In genomic region chr16:47375423-47375822, GRCh38 we compare ENCODE assay signal across 15 cellular contexts.
"Had no signal": no experiment of that assay in that cellular context is flagged by ENCODE, and none has a peak within 500 bp of the region (broad histone marks: within the 10 kb centered on the region; RNA-seq: fewer than 3 reads in every experiment).

No MANE protein-coding gene starts in this region.

- ATAC-seq: activated naive CD4-positive, alpha-beta T cell treated with anti-CD3 and anti-CD28 coated beads, Interleukin-2, amount 50 U/mL, for 72 hours; foreskin keratinocyte; heart left ventricle; left ventricle myocardium superior had no signal

- H3K4me3 Mint-ChIP-seq: neural crest cell had no signal

- H3K27ac Mint-ChIP-seq: activated naive CD4-positive, alpha-beta T cell treated with anti-CD3 and anti-CD28 coated beads, Interleukin-2, amount 50 U/mL, for 72 hours had no signal

- H3K4me3 ChIP-seq: heart left ventricle, sigmoid colon, transverse colon had no signal

- DNase-seq: activated effector memory CD4-positive, alpha-beta T cell treated with anti-CD3 and anti-CD28 coated beads, Interleukin-2, amount 50 U/mL, for 16 hours; activated T-cell treated with anti-CD3 and anti-CD28 coated beads, Interleukin-2, amount 50 U/mL, for 1 hour; amygdala; foreskin keratinocyte; heart left ventricle; kidney; left ventricle myocardium superior; sigmoid colon; stimulated activated CD4-positive, alpha-beta T cell treated with anti-CD3 and anti-CD28 coated beads, Interleukin-12 subunit alpha, Interleukin-12 subunit beta, amount 100 ng/mL, for 4 hours; stimulated activated naive CD4-positive, alpha-beta T cell; substantia nigra; T-helper 2 cell; transverse colon had no signal

- H3K9me3 Mint-ChIP-seq: neural crest cell had no signal
